ENCODE assay signal across 1 cellular context in the genomic region with DNA sequence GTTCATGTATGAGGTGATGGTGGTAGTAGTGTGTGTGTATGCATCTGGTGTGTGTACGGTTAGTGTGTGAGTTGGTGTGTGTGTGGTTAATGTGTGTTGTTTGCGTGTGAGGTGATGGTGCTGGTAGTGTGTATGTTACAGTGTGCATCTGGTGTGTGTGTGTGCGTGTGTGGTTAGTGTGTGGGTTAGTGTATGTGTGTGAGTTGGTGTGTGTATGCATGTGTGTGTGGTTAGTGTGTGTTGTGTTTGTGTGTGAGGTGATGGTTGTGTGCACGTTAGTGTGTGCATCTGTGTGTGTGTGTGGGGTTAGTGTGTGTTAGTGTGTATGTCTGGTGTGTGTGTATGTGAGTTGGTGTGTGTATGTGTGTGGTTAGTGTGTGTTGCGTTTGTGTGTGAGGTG.
TF ChIP-seq lines count a peak whose summit lies in the region.

No MANE protein-coding gene starts in this region.

TF ChIP-seq in HepG2, 621 proteins besides CTCF, POLR2A, EP300 and RAD21 (continued from another document):
- TF ChIP-seq, protein P1, sequence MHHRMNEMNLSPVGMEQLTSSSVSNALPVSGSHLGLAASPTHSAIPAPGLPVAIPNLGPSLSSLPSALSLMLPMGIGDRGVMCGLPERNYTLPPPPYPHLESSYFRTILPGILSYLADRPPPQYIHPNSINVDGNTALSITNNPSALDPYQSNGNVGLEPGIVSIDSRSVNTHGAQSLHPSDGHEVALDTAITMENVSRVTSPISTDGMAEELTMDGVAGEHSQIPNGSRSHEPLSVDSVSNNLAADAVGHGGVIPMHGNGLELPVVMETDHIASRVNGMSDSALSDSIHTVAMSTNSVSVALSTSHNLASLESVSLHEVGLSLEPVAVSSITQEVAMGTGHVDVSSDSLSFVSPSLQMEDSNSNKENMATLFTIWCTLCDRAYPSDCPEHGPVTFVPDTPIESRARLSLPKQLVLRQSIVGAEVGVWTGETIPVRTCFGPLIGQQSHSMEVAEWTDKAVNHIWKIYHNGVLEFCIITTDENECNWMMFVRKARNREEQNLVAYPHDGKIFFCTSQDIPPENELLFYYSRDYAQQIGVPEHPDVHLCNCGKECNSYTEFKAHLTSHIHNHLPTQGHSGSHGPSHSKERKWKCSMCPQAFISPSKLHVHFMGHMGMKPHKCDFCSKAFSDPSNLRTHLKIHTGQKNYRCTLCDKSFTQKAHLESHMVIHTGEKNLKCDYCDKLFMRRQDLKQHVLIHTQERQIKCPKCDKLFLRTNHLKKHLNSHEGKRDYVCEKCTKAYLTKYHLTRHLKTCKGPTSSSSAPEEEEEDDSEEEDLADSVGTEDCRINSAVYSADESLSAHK (CRISPR knock-in tag; IDR thresholded peaks at IDR 0.05; ENCODE audit: borderline replicate concordance): no peak
- TF ChIP-seq JUNB (CRISPR knock-in tag; IDR thresholded peaks at IDR 0.05; ENCODE audit: borderline replicate concordance) (peak; percentile 67; the same call in 1 of the 2 replicates), NCOR1 (IDR thresholded peaks at IDR 0.05; ENCODE audit: borderline replicate concordance, low read length) (no peak), ISX (CRISPR knock-in tag; conservative IDR thresholded peaks at IDR 0.05) (no peak), FOXP4 (CRISPR knock-in tag; IDR thresholded peaks at IDR 0.05) (no peak), ZNF790 (CRISPR knock-in tag; IDR thresholded peaks at IDR 0.05; ENCODE audit: borderline replicate concordance) (no peak), ZNF431 (CRISPR knock-in tag; IDR thresholded peaks at IDR 0.05; ENCODE audit: borderline replicate concordance, low read depth) (no peak), SNAI1 (CRISPR knock-in tag; IDR thresholded peaks at IDR 0.05; ENCODE audit: borderline replicate concordance) (no peak), ZBTB1 (CRISPR knock-in tag; IDR thresholded peaks at IDR 0.05; ENCODE audit: borderline replicate concordance) (no peak), ETV6 (CRISPR knock-in tag; conservative IDR thresholded peaks at IDR 0.05) (no peak), ATF7-NPFF (CRISPR knock-in tag; IDR thresholded peaks at IDR 0.05; ENCODE audit: low read depth) (no peak), ZNF577 (CRISPR knock-in tag; IDR thresholded peaks at IDR 0.05; ENCODE audit: borderline replicate concordance, low read depth) (no peak), ZNF646 (CRISPR knock-in tag; IDR thresholded peaks at IDR 0.05) (peak; percentile 93), ATM (IDR thresholded peaks at IDR 0.05; ENCODE audit: borderline replicate concordance) (0 out of 2 replicates have a peak, but pooled peaks have one; percentile 18), FOXA1 (IDR thresholded peaks at IDR 0.05) (0 out of 2 replicates have a peak, but pooled peaks have one; percentile 2), FOXA1 (CRISPR knock-in tag; IDR thresholded peaks at IDR 0.05) (no peak), ZNF572 (CRISPR knock-in tag; IDR thresholded peaks at IDR 0.05) (no peak), ZNF205 (CRISPR knock-in tag; IDR thresholded peaks at IDR 0.05) (no peak), ZNF691 (CRISPR knock-in tag; IDR thresholded peaks at IDR 0.05; ENCODE audit: borderline replicate concordance, low read depth) (peak; percentile 27; the same call in 1 of the 2 replicates), ZNF589 (CRISPR knock-in tag; conservative IDR thresholded peaks at IDR 0.05) (0 out of 2 replicates have a peak, but pooled peaks have one; percentile 32)
- TF ChIP-seq, protein P2, sequence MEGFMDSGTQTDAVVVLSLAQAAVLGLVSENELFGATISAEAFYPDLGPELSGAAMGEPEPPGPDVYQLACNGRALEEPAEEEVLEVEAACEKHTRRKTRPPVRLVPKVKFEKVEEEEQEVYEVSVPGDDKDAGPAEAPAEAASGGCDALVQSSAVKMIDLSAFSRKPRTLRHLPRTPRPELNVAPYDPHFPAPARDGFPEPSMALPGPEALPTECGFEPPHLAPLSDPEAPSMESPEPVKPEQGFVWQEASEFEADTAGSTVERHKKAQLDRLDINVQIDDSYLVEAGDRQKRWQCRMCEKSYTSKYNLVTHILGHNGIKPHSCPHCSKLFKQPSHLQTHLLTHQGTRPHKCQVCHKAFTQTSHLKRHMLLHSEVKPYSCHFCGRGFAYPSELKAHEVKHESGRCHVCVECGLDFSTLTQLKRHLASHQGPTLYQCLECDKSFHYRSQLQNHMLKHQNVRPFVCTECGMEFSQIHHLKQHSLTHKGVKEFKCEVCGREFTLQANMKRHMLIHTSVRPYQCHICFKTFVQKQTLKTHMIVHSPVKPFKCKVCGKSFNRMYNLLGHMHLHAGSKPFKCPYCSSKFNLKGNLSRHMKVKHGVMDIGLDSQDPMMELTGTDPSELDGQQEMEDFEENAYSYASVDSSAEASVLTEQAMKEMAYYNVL (CRISPR knock-in tag; IDR thresholded peaks at IDR 0.05; ENCODE audit: borderline replicate concordance): no peak
- TF ChIP-seq, protein P3, sequence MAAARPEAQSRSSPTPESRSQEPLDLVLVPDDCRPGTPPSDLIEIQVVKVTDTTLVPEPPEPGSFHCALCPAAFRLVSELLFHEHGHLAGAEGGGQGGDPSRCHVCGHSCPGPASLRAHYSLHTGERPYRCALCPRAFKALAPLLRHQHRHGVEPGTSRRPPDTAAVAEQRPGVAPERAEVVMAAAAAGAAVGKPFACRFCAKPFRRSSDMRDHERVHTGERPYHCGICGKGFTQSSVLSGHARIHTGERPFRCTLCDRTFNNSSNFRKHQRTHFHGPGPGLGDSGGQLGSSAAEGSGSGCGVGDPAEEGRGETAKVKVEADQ (CRISPR knock-in tag; IDR thresholded peaks at IDR 0.05; ENCODE audit: borderline replicate concordance): no peak
- TF ChIP-seq, protein P4, sequence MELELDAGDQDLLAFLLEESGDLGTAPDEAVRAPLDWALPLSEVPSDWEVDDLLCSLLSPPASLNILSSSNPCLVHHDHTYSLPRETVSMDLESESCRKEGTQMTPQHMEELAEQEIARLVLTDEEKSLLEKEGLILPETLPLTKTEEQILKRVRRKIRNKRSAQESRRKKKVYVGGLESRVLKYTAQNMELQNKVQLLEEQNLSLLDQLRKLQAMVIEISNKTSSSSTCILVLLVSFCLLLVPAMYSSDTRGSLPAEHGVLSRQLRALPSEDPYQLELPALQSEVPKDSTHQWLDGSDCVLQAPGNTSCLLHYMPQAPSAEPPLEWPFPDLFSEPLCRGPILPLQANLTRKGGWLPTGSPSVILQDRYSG (CRISPR knock-in tag; IDR thresholded peaks at IDR 0.05): no peak
TF ChIP-seq in HepG2: peak in this region for 12.
